ENCODE assay signal across 8 cellular contexts in genomic region chr6:16511048-16511660, GRCh38.
DNase-seq lines count a peak whose midpoint lies in the region; ATAC-seq and TF ChIP-seq lines count a peak whose summit lies in the region.

No MANE protein-coding gene starts in this region.

- no peak for TF ChIP-seq POLR2A in lower leg skin (IDR thresholded peaks at IDR 0.05)

- peak; percentile 71 for TF ChIP-seq CTCF in AG10803 (conservative IDR thresholded peaks at IDR 0.05; ENCODE audit: low read length)
- peak; percentile 68 for TF ChIP-seq CTCF in GM12873 (IDR thresholded peaks at IDR 0.05; ENCODE audit: insufficient read depth, low read depth, low read length, missing control alignments)
- no peak for TF ChIP-seq CTCF in lower leg skin (IDR thresholded peaks at IDR 0.05)

- 65% methylated on average over 4 of the region's 4 CpGs for WGBS in lower leg skin, 2 donors

- ATAC-seq in GM18867 (IDR thresholded peaks at IDR 0.05; ENCODE audit: unreplicated experiment): no peak

- intact Hi-C loops in lower leg skin (cut with DNase I; ENCODE audit: low total_unique reads): loop anchor here (10.0 kb wide), 1 partner anchor 254 kb away; the partner anchor contains the start of gene ATXN1

- DNase-seq in AG10803 (ENCODE audit: low read depth): peak; percentile 56
- peak; percentile 56 for DNase-seq in OCI-M1 (lab: John Stamatoyannopoulos, UW)
- DNase-seq in cerebellum (ENCODE audit: low spot score): peak; percentile 15
- peak; percentile 61 to 67 for DNase-seq in lung microvascular endothelial cell (ENCODE audit: low read depth in 2 of 2)
- no peak for DNase-seq in lower leg skin (ENCODE audit: low spot score in 2 of 2)
- no peak for DNase-seq in effector CD8-positive, alpha-beta T cell (lab: John Stamatoyannopoulos, UW)

- no peak overlapping the region for H3K4me3 ChIP-seq in AG10803 (ENCODE audit: low read length)
- no peak overlapping the region for H3K4me3 ChIP-seq in lower leg skin (ENCODE audit: low read depth, poor library complexity, severe bottlenecking)

Comparison
In these comparisons a context has a peak if more than half of its experiments do, and no peak if none do; other contexts are left out.
1. DNase-seq: peak in AG10803 (single experiment), OCI-M1 (single experiment), cerebellum (single experiment) and lung microvascular endothelial cell (2 of 2); none in lower leg skin (0 of 2) and effector CD8-positive, alpha-beta T cell (single experiment).
2. CTCF ChIP-seq: peak in AG10803 (single experiment) and GM12873 (single experiment); none in lower leg skin (0 of 3).